ENCODE assay signal across 8 cellular contexts in genomic region chr2:215002500-215002899, GRCh38.
DNase-seq lines count a peak whose midpoint lies in the region; ATAC-seq and TF ChIP-seq lines count a peak whose summit lies in the region.

No MANE protein-coding gene starts in this region.

- ATAC-seq in HG02571 (IDR thresholded peaks at IDR 0.05; ENCODE audit: unreplicated experiment) (peak; percentile 46), GM18520 (IDR thresholded peaks at IDR 0.05; ENCODE audit: unreplicated experiment) (no peak)

- H3K4me2 ChIP-seq in neural cell (ENCODE audit: low read length) = no peak overlapping the region

- no peaks in the 10 kb centered on the region for H3F3A ChIP-seq in neural cell (ENCODE audit: insufficient read depth, low read length, poor library complexity, severe bottlenecking)

- no peaks in the 10 kb centered on the region for H3K9me3 ChIP-seq in neural cell (ENCODE audit: low read length)

- no peak overlapping the region for H2AFZ ChIP-seq in neural cell (ENCODE audit: low read depth, low read length)

- peak; percentile 61 for TF ChIP-seq CTCF in neural cell (IDR thresholded peaks at IDR 0.05; ENCODE audit: poor library complexity, severe bottlenecking)

- no peaks in the 10 kb centered on the region for H3K79me2 ChIP-seq in neural cell (replicated peaks; ENCODE audit: insufficient read depth, low read length)

- H3K4me3 ChIP-seq in neural cell (ENCODE audit: low read length) = no peak overlapping the region

- no peaks in the 10 kb centered on the region for H3K36me3 ChIP-seq in neural cell (ENCODE audit: insufficient read depth, low read length)

- no peak for TF ChIP-seq EP300 in neural cell (conservative IDR thresholded peaks at IDR 0.05; ENCODE audit: poor library complexity, severe bottlenecking)

- no peak overlapping the region for H3K27ac ChIP-seq in neural cell (ENCODE audit: low read length)

- H3K9ac ChIP-seq in neural cell (ENCODE audit: low read length) = no peak overlapping the region

- no peaks in the 10 kb centered on the region for H3K27me3 ChIP-seq in neural cell (ENCODE audit: insufficient read depth, low read depth, low read length)

- TF ChIP-seq RAD21 in neural cell (conservative IDR thresholded peaks at IDR 0.05) = peak; percentile 62

- H3K9me2 ChIP-seq in neural cell (ENCODE audit: insufficient read depth, low read length) = no peaks in the 10 kb centered on the region

- DNase-seq in NCI-H2081 (lab: John Stamatoyannopoulos, UW) (peak; percentile 49 to 63), NCI-H2081 treated with DMSO at 0.1 percent for 48 hours (lab: John Stamatoyannopoulos, UW) (no peak), NCI-H510A treated with DMSO at 0.1 percent for 48 hours (lab: John Stamatoyannopoulos, UW) (peak; percentile 51), dedifferentiated amniotic fluid mesenchymal stem cell (ENCODE audit: extremely low spot score) (peak; percentile 58)
- no peak for DNase-seq in activated CD8-positive, alpha-beta memory T cell treated with anti-CD3 and anti-CD28 coated beads, Interleukin-2, amount 50 U/mL, for 48 hours

- H4K20me1 ChIP-seq in neural cell (ENCODE audit: insufficient read depth) = no peaks in the 10 kb centered on the region

TF ChIP-seq in neural cell, 6 proteins besides CTCF, POLR2A, EP300 and RAD21:
- TF ChIP-seq SMC3 (conservative IDR thresholded peaks at IDR 0.05; ENCODE audit: poor library complexity) (peak; percentile 51), TAF1 (IDR thresholded peaks at IDR 0.05; ENCODE audit: low read depth) (no peak), MXI1 (conservative IDR thresholded peaks at IDR 0.05; ENCODE audit: poor library complexity, severe bottlenecking) (no peak), REST (IDR thresholded peaks at IDR 0.05; ENCODE audit: borderline replicate concordance) (no peak)

Comparison
In these comparisons a context has a peak if more than half of its experiments do, and no peak if none do; other contexts are left out.
1. DNase-seq: peak in NCI-H2081 (2 of 2), NCI-H510A treated with DMSO at 0.1 percent for 48 hours (single experiment) and dedifferentiated amniotic fluid mesenchymal stem cell (single experiment); none in NCI-H2081 treated with DMSO at 0.1 percent for 48 hours (single experiment) and activated CD8-positive, alpha-beta memory T cell treated with anti-CD3 and anti-CD28 coated beads, Interleukin-2, amount 50 U/mL, for 48 hours (single experiment).